Comparison of ENCODE assay signal across 8 cellular contexts in the genomic region with DNA sequence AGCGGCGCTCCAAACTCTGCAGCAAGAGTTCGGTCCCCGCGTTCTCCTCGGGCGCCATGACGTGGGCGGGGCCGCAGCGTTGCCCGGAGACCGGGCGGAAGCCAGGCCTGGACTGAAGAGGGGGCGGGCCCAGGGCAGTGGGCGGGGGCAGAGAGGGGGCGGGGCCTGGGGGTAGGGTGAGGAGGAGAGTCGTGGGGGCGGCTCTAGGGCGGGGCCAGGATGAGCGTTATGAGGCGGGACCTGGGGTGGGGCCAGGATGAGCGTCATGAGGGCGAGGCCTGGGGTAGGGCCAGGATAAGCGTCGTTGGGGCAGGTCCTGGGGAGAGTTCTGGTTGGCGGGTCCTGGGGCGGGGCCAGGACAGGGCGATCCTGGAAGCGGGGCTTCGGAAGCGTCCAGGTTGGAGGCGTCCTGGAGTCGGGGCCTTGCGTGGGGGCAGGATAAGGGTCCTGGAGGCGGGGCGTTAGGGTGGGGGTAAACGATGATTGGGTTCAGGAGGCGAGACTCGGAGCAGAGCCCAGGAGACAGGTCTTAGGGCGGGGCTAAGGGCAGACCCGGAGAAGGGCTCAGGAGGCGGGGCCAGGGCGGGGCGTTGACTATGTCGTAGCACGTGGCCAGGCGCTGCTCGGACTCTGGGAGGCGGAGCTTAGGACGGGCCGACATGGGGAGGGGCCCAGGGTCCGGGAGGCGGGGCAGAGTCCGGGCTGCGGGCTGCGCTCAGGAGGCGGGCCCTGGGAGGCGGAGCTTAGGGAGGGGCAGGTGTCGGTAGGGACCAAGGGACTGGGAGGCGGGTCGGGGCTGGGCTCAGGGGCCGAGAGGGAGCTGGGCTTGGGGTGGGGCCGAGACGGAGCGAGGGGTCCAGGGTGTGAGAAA.
DNase-seq lines count a peak whose midpoint lies in the region; TF ChIP-seq lines count a peak whose summit lies in the region.
"Not testable (repeated sequence)": the region's sequence is repeated elsewhere in the genome, so short reads cannot be mapped to it uniquely, and the experiment has no call there.

No MANE protein-coding gene starts in this region.

- not testable (repeated sequence) for H3K79me2 ChIP-seq in DOHH2 (ENCODE audit: control insufficient read depth, low read length)

- TF ChIP-seq CTCF in DOHH2 (IDR thresholded peaks at IDR 0.05; ENCODE audit: low read depth, low read length, poor library complexity, severe bottlenecking); fibroblast of villous mesenchyme (IDR thresholded peaks at IDR 0.05; ENCODE audit: insufficient read depth, low read depth, low read length); nephron progenitor cell (IDR thresholded peaks at IDR 0.05): not testable (repeated sequence)

- H3K9me3 Mint-ChIP-seq in nephron progenitor cell, result not testable (repeated sequence)

- peaks cover 30% of the 10 kb centered on the region for H3K27me3 Mint-ChIP-seq in nephron progenitor cell (ENCODE audit: low read depth, poor library complexity)

- peak overlapping the region; percentile 99 for H3K27ac Mint-ChIP-seq in nephron progenitor cell

- H3F3A ChIP-seq in DOHH2 (ENCODE audit: control insufficient read depth, insufficient read depth), result not testable (repeated sequence)

- H3K4me3 ChIP-seq in DOHH2 (ENCODE audit: low read length), result peak overlapping the region; percentile 87
- H3K4me3 ChIP-seq in HAP-1, result peak overlapping the region; percentile 44
- H3K4me3 ChIP-seq in SJCRH30, result peak overlapping the region; percentile 74
- H3K4me3 ChIP-seq in fibroblast of villous mesenchyme (ENCODE audit: low read depth, low read length), result peak overlapping the region; percentile 69

- not testable (repeated sequence) for H3K27me3 ChIP-seq in DOHH2 (ENCODE audit: control insufficient read depth, low read length); HAP-1 (ENCODE audit: low read depth); SJCRH30

- DNase-seq in HAP-1 (ENCODE audit: low spot score in 2 of 2) (peak; percentile 75 to 99), MV-4-11 (lab: John Stamatoyannopoulos, UW) (peak; percentile 97), SJCRH30 (peak; percentile 96 to 98), fibroblast of villous mesenchyme (ENCODE audit: low read depth) (peak; percentile 98), nephron progenitor cell (peak; percentile 99)
- peak; percentile 92 for DNase-seq in activated gamma-delta T cell treated with anti-CD3 and anti-CD28 coated beads, Interleukin-2, amount 50 U/mL, for 16 hours (ENCODE audit: low read depth)
- peak; percentile 98 for DNase-seq in stimulated activated naive CD4-positive, alpha-beta T cell treated with Interleukin-2 at 50 U/mL for 16 hours (lab: John Stamatoyannopoulos, UW)

- H3K4me1 Mint-ChIP-seq in nephron progenitor cell, result peaks cover 36% of the 10 kb centered on the region

- H3K36me3 Mint-ChIP-seq in nephron progenitor cell (ENCODE audit: low read depth), result not testable (repeated sequence)

- peak overlapping the region; percentile 48 for H3K27ac ChIP-seq in DOHH2 (ENCODE audit: low read depth, low read length)
- not testable (repeated sequence) for H3K27ac ChIP-seq in SJCRH30

- not testable (repeated sequence) for H3K36me3 ChIP-seq in DOHH2 (ENCODE audit: control insufficient read depth, low read length); HAP-1 (replicated peaks); SJCRH30

- peak overlapping the region; percentile 89 for H3K4me3 Mint-ChIP-seq in nephron progenitor cell

- H3K9me3 ChIP-seq in DOHH2 (ENCODE audit: control insufficient read depth, insufficient read depth, low read length); HAP-1; SJCRH30 (replicated peaks): not testable (repeated sequence)

- in situ Hi-C loops in HAP-1 (cut with MboI; ENCODE audit: low sequenced_read_pairs), result not testable (repeated sequence)

- not testable (repeated sequence) for H3K9me2 ChIP-seq in DOHH2 (replicated peaks; ENCODE audit: control insufficient read depth, low read length)

- H3K4me2 ChIP-seq in DOHH2 (ENCODE audit: low read length), result peak overlapping the region; percentile 97

- not testable (repeated sequence) for H4K20me1 ChIP-seq in DOHH2 (ENCODE audit: control insufficient read depth, insufficient read depth, low read depth, low read length)

- H3K4me1 ChIP-seq in DOHH2 (ENCODE audit: control insufficient read depth, low read length), result peaks cover 19% of the 10 kb centered on the region
- not testable (repeated sequence) for H3K4me1 ChIP-seq in HAP-1, SJCRH30
